ENCODE assay signal across 1 cellular context in the genomic region with DNA sequence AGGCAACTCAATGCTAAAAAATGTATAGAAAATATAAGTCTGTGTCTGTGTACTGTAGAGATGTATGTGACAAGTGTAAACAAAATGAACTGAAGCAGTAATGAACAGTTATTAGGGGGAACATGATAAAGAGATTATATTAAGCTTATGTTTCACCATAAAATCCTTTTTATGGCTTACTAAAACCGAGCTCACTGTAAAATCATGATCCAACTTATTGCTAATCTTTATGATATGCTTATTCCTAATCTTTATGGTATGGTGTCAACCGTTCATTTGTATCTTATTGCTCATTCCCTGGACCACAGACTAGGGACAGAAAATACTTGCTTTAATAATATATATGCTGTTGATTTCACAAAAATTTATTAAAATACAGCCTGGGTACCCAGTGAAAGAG.
TF ChIP-seq lines count a peak whose summit lies in the region.

No MANE protein-coding gene starts in this region.

TF ChIP-seq in HEK293, 187 proteins besides CTCF, POLR2A, EP300 and RAD21 (continued from another document):
- TF ChIP-seq ZNF639 (tag by site-specific recombination; IDR thresholded peaks at IDR 0.05) (no peak), ZNF16 (tag by site-specific recombination; IDR thresholded peaks at IDR 0.05; ENCODE audit: low read depth) (no peak), ZIC2 (tag by site-specific recombination; IDR thresholded peaks at IDR 0.05) (no peak), ZBTB48 (tag by site-specific recombination; IDR thresholded peaks at IDR 0.05) (no peak), ZNF548 (tag by site-specific recombination; IDR thresholded peaks at IDR 0.05) (no peak), ZNF629 (tag by site-specific recombination; IDR thresholded peaks at IDR 0.05) (no peak), ZXDB (tag by site-specific recombination; IDR thresholded peaks at IDR 0.05) (peak; percentile 88), ZNF585B (tag by site-specific recombination; IDR thresholded peaks at IDR 0.05) (no peak), ZNF274 (IDR thresholded peaks at IDR 0.05; ENCODE audit: low read length) (no peak), ZNF274 (tag by site-specific recombination; IDR thresholded peaks at IDR 0.05; ENCODE audit: borderline replicate concordance) (no peak), ZNF792 (tag by site-specific recombination; IDR thresholded peaks at IDR 0.05) (no peak), ZNF133 (tag by site-specific recombination; IDR thresholded peaks at IDR 0.05) (no peak), ZNF114 (tag by site-specific recombination; IDR thresholded peaks at IDR 0.05) (no peak), ZFP41 (tag by site-specific recombination; IDR thresholded peaks at IDR 0.05; ENCODE audit: borderline replicate concordance) (no peak), ZNF670 (tag by site-specific recombination; IDR thresholded peaks at IDR 0.05; ENCODE audit: low read depth) (no peak), ZNF843 (tag by site-specific recombination; IDR thresholded peaks at IDR 0.05) (peak; percentile 98), ZNF544 (tag by site-specific recombination; IDR thresholded peaks at IDR 0.05) (no peak), ZNF660 (tag by site-specific recombination; IDR thresholded peaks at IDR 0.05) (no peak), ZNF521 (tag by site-specific recombination; IDR thresholded peaks at IDR 0.05) (no peak), PRDM1 (tag by site-specific recombination; IDR thresholded peaks at IDR 0.05) (no peak), ZNF302 (tag by site-specific recombination; IDR thresholded peaks at IDR 0.05; ENCODE audit: low read depth) (no peak), ZNF776 (tag by site-specific recombination; IDR thresholded peaks at IDR 0.05; ENCODE audit: borderline replicate concordance) (no peak), HOXC10 (CRISPR knock-in tag; IDR thresholded peaks at IDR 0.05) (no peak), ZNF791 (tag by site-specific recombination; IDR thresholded peaks at IDR 0.05) (no peak), ZNF416 (tag by site-specific recombination; IDR thresholded peaks at IDR 0.05) (no peak), ZNF155 (tag by site-specific recombination; IDR thresholded peaks at IDR 0.05) (no peak), GLI4 (tag by site-specific recombination; IDR thresholded peaks at IDR 0.05) (no peak), ZFP69B (tag by site-specific recombination; IDR thresholded peaks at IDR 0.05) (no peak), ZNF837 (tag by site-specific recombination; IDR thresholded peaks at IDR 0.05) (no peak), ZNF169 (tag by site-specific recombination; IDR thresholded peaks at IDR 0.05) (no peak), ZNF398 (tag by site-specific recombination; IDR thresholded peaks at IDR 0.05) (no peak), ZBTB21 (tag by site-specific recombination; IDR thresholded peaks at IDR 0.05) (no peak), ZNF18 (tag by site-specific recombination; IDR thresholded peaks at IDR 0.05) (0 out of 2 replicates have a peak, but pooled peaks have one; percentile 21), OSR2 (tag by site-specific recombination; IDR thresholded peaks at IDR 0.05) (peak; percentile 26; the same call in 1 of the 2 replicates), ZNF391 (tag by site-specific recombination; IDR thresholded peaks at IDR 0.05; ENCODE audit: borderline replicate concordance, low read depth) (no peak), ZNF335 (tag by site-specific recombination; conservative IDR thresholded peaks at IDR 0.05) (no peak)
- TF ChIP-seq, protein P1, sequence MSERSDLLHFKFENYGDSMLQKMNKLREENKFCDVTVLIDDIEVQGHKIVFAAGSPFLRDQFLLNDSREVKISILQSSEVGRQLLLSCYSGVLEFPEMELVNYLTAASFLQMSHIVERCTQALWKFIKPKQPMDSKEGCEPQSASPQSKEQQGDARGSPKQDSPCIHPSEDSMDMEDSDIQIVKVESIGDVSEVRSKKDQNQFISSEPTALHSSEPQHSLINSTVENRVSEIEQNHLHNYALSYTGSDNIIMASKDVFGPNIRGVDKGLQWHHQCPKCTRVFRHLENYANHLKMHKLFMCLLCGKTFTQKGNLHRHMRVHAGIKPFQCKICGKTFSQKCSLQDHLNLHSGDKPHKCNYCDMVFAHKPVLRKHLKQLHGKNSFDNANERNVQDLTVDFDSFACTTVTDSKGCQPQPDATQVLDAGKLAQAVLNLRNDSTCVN (tag by site-specific recombination; optimal IDR thresholded peaks at IDR 0.05): no peak
- TF ChIP-seq, protein P2, sequence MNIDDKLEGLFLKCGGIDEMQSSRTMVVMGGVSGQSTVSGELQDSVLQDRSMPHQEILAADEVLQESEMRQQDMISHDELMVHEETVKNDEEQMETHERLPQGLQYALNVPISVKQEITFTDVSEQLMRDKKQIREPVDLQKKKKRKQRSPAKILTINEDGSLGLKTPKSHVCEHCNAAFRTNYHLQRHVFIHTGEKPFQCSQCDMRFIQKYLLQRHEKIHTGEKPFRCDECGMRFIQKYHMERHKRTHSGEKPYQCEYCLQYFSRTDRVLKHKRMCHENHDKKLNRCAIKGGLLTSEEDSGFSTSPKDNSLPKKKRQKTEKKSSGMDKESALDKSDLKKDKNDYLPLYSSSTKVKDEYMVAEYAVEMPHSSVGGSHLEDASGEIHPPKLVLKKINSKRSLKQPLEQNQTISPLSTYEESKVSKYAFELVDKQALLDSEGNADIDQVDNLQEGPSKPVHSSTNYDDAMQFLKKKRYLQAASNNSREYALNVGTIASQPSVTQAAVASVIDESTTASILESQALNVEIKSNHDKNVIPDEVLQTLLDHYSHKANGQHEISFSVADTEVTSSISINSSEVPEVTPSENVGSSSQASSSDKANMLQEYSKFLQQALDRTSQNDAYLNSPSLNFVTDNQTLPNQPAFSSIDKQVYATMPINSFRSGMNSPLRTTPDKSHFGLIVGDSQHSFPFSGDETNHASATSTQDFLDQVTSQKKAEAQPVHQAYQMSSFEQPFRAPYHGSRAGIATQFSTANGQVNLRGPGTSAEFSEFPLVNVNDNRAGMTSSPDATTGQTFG (tag by site-specific recombination; IDR thresholded peaks at IDR 0.05; ENCODE audit: borderline replicate concordance): no peak
- TF ChIP-seq, protein P3, sequence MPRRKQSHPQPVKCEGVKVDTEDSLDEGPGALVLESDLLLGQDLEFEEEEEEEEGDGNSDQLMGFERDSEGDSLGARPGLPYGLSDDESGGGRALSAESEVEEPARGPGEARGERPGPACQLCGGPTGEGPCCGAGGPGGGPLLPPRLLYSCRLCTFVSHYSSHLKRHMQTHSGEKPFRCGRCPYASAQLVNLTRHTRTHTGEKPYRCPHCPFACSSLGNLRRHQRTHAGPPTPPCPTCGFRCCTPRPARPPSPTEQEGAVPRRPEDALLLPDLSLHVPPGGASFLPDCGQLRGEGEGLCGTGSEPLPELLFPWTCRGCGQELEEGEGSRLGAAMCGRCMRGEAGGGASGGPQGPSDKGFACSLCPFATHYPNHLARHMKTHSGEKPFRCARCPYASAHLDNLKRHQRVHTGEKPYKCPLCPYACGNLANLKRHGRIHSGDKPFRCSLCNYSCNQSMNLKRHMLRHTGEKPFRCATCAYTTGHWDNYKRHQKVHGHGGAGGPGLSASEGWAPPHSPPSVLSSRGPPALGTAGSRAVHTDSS (tag by site-specific recombination; IDR thresholded peaks at IDR 0.05): no peak
- TF ChIP-seq, protein P4, sequence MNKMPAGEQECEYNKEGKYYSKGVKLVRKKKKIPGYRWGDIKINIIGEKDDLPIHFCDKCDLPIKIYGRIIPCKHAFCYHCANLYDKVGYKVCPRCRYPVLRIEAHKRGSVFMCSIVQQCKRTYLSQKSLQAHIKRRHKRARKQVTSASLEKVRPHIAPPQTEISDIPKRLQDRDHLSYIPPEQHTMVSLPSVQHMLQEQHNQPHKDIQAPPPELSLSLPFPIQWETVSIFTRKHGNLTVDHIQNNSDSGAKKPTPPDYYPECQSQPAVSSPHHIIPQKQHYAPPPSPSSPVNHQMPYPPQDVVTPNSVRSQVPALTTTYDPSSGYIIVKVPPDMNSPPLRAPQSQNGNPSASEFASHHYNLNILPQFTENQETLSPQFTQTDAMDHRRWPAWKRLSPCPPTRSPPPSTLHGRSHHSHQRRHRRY (tag by site-specific recombination; IDR thresholded peaks at IDR 0.05): no peak
- TF ChIP-seq, protein P5, sequence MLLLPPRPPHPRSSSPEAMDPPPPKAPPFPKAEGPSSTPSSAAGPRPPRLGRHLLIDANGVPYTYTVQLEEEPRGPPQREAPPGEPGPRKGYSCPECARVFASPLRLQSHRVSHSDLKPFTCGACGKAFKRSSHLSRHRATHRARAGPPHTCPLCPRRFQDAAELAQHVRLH (tag by site-specific recombination; IDR thresholded peaks at IDR 0.05): peak; percentile 87
- TF ChIP-seq, protein P6, sequence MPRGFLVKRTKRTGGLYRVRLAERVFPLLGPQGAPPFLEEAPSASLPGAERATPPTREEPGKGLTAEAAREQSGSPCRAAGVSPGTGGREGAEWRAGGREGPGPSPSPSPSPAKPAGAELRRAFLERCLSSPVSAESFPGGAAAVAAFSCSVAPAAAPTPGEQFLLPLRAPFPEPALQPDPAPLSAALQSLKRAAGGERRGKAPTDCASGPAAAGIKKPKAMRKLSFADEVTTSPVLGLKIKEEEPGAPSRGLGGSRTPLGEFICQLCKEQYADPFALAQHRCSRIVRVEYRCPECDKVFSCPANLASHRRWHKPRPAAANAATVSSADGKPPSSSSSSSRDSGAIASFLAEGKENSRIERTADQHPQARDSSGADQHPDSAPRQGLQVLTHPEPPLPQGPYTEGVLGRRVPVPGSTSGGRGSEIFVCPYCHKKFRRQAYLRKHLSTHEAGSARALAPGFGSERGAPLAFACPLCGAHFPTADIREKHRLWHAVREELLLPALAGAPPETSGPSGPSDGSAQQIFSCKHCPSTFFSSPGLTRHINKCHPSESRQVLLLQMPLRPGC (tag by site-specific recombination; IDR thresholded peaks at IDR 0.05): no peak
